ENCODE assay signal across 18 cellular contexts in genomic region chrX:7330551-7330950, GRCh38.
DNase-seq lines count a peak whose midpoint lies in the region; ATAC-seq and TF ChIP-seq lines count a peak whose summit lies in the region.
"Had no signal": no experiment of that assay in that cellular context is flagged by ENCODE, and none has a peak within 500 bp of the region (broad histone marks: within the 10 kb centered on the region; RNA-seq: fewer than 3 reads in every experiment).

No MANE protein-coding gene starts in this region.

- intact Hi-C loops in MCF 10A (cut with micrococcal nuclease) = no loop called here
- intact Hi-C loops in mammary epithelial cell (cut with micrococcal nuclease) = no loop called here
- intact Hi-C loops in vagina (cut with DNase I) = no loop called here

- dilution Hi-C loops in mammary epithelial cell (cut with HindIII; ENCODE audit: low sequenced_read_pairs) = no loop called here

- CTCF ChIA-PET in MCF 10A (lab: Yijun Ruan, JAX) = interaction anchor here (0.7 kb wide), 1 partner anchor 43 kb away, joined by 3 read pairs; no protein-coding TSS in a partner anchor
- CTCF ChIA-PET in mammary epithelial cell (lab: Charles Lee; ENCODE audit: low non-redundant PET) = no interaction called here

- TF ChIP-seq CTCF in MCF 10A (IDR thresholded peaks at IDR 0.05; ENCODE audit: unreplicated experiment) (no peak), mammary epithelial cell (conservative IDR thresholded peaks at IDR 0.05 in 1 of 2, IDR thresholded peaks at IDR 0.05 in 1 of 2; ENCODE audit: extremely low read depth in 1 of 2, insufficient read depth in 1 of 2, low read depth in 1 of 2, low read length in 2 of 2) (no peak), fibroblast of lung (conservative IDR thresholded peaks at IDR 0.05 in 1 of 2, IDR thresholded peaks at IDR 0.05 in 1 of 2; ENCODE audit: low read depth in 1 of 2, low read length in 2 of 2) (no peak), osteoblast (IDR thresholded peaks at IDR 0.05; ENCODE audit: extremely low read depth, low read depth, low read length) (no peak), vagina (IDR thresholded peaks at IDR 0.05) (no peak)

- no peak for ATAC-seq in HG02938 (IDR thresholded peaks at IDR 0.05; ENCODE audit: unreplicated experiment)
- ATAC-seq: K562, PC-3 had no signal

- DNase-seq in MCF 10A (ENCODE audit: unreplicated experiment) (no peak), mammary epithelial cell (no peak), fibroblast of lung (ENCODE audit: low read depth in 2 of 2) (peak; percentile 3 to 15), osteoblast (ENCODE audit: insufficient read length, low spot score, missing footprints) (no peak), vagina (ENCODE audit: extremely low spot score in 2 of 2) (no peak), NCI-H1092 (lab: John Stamatoyannopoulos, UW) (no peak)
- no peak for DNase-seq in central memory CD4-positive, alpha-beta T cell
- DNase-seq: DMS 273 treated with DMSO at 0.1 percent for 48 hours, NCI-H1092 treated with DMSO at 0.1 percent for 48 hours, NCI-H1694 treated with DMSO at 0.1 percent for 48 hours, NCI-H446, NCI-H748 treated with DMSO at 0.1 percent for 48 hours, PC-3 had no signal

- no peaks in the 10 kb centered on the region for H3K27me3 Mint-ChIP-seq in MCF 10A (ENCODE audit: insufficient read depth, unreplicated experiment)

- H3K27ac ChIP-seq in mammary epithelial cell (ENCODE audit: insufficient read depth, low read depth, low read length) (no peak overlapping the region), fibroblast of lung (ENCODE audit: insufficient read depth, low read length) (peak overlapping the region; percentile 80), osteoblast (ENCODE audit: low read depth, low read length) (peak overlapping the region; percentile 83), vagina (peak overlapping the region; percentile 20)
- H3K27ac ChIP-seq: 22Rv1; BLaER1 treated with 17β-estradiol and CSF1 and Interleukin-3, amounts not matched to agents 10 nM and 100 nM; HL-60 had no signal

- H3K9ac ChIP-seq in mammary epithelial cell (ENCODE audit: insufficient read depth, low read length) (no peak overlapping the region), fibroblast of lung (ENCODE audit: insufficient read depth, low read length) (no peak overlapping the region)
- H3K9ac ChIP-seq: BLaER1 treated with 17β-estradiol and CSF1 and Interleukin-3, amounts not matched to agents 10 nM and 100 nM had no signal

- peaks cover 6% of the 10 kb centered on the region for H3K4me1 Mint-ChIP-seq in MCF 10A (ENCODE audit: insufficient read depth, unreplicated experiment)

- H3K9me3 Mint-ChIP-seq in MCF 10A (ENCODE audit: unreplicated experiment) = no peaks in the 10 kb centered on the region

- BruUV-seq in MCF 10A (replicated peaks; lab: Mats Ljungman, UMichigan) (TSS peak; percentile 84), mammary epithelial cell (replicated peaks; lab: Mats Ljungman, UMichigan) (no TSS peak)

- H3K4me3 ChIP-seq in mammary epithelial cell (replicated peaks in 1 of 3; ENCODE audit: insufficient read depth in 1 of 3, low read depth in 2 of 3, low read length in 3 of 3) (no peak overlapping the region), fibroblast of lung (replicated peaks in 1 of 4; ENCODE audit: control extremely low read depth in 1 of 4, insufficient read depth in 1 of 4, low read depth in 3 of 4, low read length in 4 of 4) (no peak overlapping the region), osteoblast (ENCODE audit: insufficient read depth, low read length) (no peak overlapping the region), vagina (no peak overlapping the region)
- H3K4me3 ChIP-seq: BLaER1 treated with 17β-estradiol and CSF1 and Interleukin-3, amounts not matched to agents 10 nM and 100 nM; K562 had no signal

- H3K4me1 ChIP-seq in mammary epithelial cell (ENCODE audit: insufficient read depth, low read length) (no peaks in the 10 kb centered on the region), fibroblast of lung (ENCODE audit: control insufficient read depth, extremely low read depth, insufficient read depth, low read length) (peaks cover 13% of the 10 kb centered on the region), osteoblast (ENCODE audit: insufficient read depth, low read length) (peaks cover 40% of the 10 kb centered on the region), vagina (no peaks in the 10 kb centered on the region)

- TF ChIP-seq POLR2A in vagina (IDR thresholded peaks at IDR 0.05) = no peak

- H3K4me2 ChIP-seq in mammary epithelial cell (ENCODE audit: insufficient read depth, low read depth, low read length) = no peak overlapping the region
- H3K4me2 ChIP-seq in fibroblast of lung (ENCODE audit: extremely low read depth, insufficient read depth, low read length) = peak overlapping the region; percentile 35
- peak overlapping the region; percentile 28 for H3K4me2 ChIP-seq in osteoblast (ENCODE audit: insufficient read depth, low read length)
- H3K4me2 ChIP-seq: BLaER1 treated with 17β-estradiol and CSF1 and Interleukin-3, amounts not matched to agents 10 nM and 100 nM had no signal

- H3K36me3 ChIP-seq in mammary epithelial cell (ENCODE audit: insufficient read depth, low read length) = no peaks in the 10 kb centered on the region
- H3K36me3 ChIP-seq in fibroblast of lung (ENCODE audit: control insufficient read depth, insufficient read depth, low read length) = no peaks in the 10 kb centered on the region
- H3K36me3 ChIP-seq in osteoblast (ENCODE audit: insufficient read depth, low read length) = no peaks in the 10 kb centered on the region
- H3K36me3 ChIP-seq in vagina = no peaks in the 10 kb centered on the region

- no peaks in the 10 kb centered on the region for H4K20me1 ChIP-seq in mammary epithelial cell (ENCODE audit: insufficient read depth, low read length)
- H4K20me1 ChIP-seq in fibroblast of lung (ENCODE audit: control insufficient read depth, extremely low read depth, insufficient read depth, low read length) = no peaks in the 10 kb centered on the region
- no peaks in the 10 kb centered on the region for H4K20me1 ChIP-seq in osteoblast (ENCODE audit: insufficient read depth, low read length)
- H4K20me1 ChIP-seq: BLaER1 treated with 17β-estradiol and CSF1 and Interleukin-3, amounts not matched to agents 10 nM and 100 nM had no signal

- H3K27ac Mint-ChIP-seq in MCF 10A (ENCODE audit: low read depth, unreplicated experiment) = peak overlapping the region; percentile 79

- no peaks in the 10 kb centered on the region for H3K27me3 ChIP-seq in mammary epithelial cell (ENCODE audit: insufficient read depth, low read length)
- no peaks in the 10 kb centered on the region for H3K27me3 ChIP-seq in fibroblast of lung (ENCODE audit: control insufficient read depth, insufficient read depth, low read length)
- H3K27me3 ChIP-seq in osteoblast (ENCODE audit: insufficient read depth, low read length) = no peaks in the 10 kb centered on the region
- no peaks in the 10 kb centered on the region for H3K27me3 ChIP-seq in vagina
- H3K27me3 ChIP-seq: BLaER1 treated with 17β-estradiol and CSF1 and Interleukin-3, amounts not matched to agents 10 nM and 100 nM had no signal

- H3K79me2 ChIP-seq in mammary epithelial cell (ENCODE audit: insufficient read depth, low read length) = no peaks in the 10 kb centered on the region
- H3K79me2 ChIP-seq in fibroblast of lung (ENCODE audit: control insufficient read depth, insufficient read depth, low read length) = no peaks in the 10 kb centered on the region
- no peaks in the 10 kb centered on the region for H3K79me2 ChIP-seq in osteoblast (ENCODE audit: insufficient read depth, low read length)

- H3K9me3 ChIP-seq in mammary epithelial cell (replicated peaks; ENCODE audit: insufficient read depth, low read length) (no peaks in the 10 kb centered on the region), fibroblast of lung (ENCODE audit: control insufficient read depth, insufficient read depth, low read depth, low read length) (no peaks in the 10 kb centered on the region), osteoblast (ENCODE audit: low read depth, low read length) (no peaks in the 10 kb centered on the region), vagina (no peaks in the 10 kb centered on the region)

- in situ Hi-C loops in mammary epithelial cell (cut with MboI; ENCODE audit: low sequenced_read_pairs in 2 of 2) = no loop called here

- POLR2A ChIA-PET in MCF 10A (lab: Yijun Ruan, JAX) = no interaction called here

- H2AFZ ChIP-seq in mammary epithelial cell (ENCODE audit: low read depth, low read length) = no peak overlapping the region
- H2AFZ ChIP-seq in fibroblast of lung (ENCODE audit: low read length) = no peak overlapping the region
- no peak overlapping the region for H2AFZ ChIP-seq in osteoblast (ENCODE audit: low read length)

- H3K4me3 Mint-ChIP-seq in MCF 10A (ENCODE audit: unreplicated experiment) = no peak overlapping the region

- peaks cover 6% of the 10 kb centered on the region for H3K36me3 Mint-ChIP-seq in MCF 10A (ENCODE audit: insufficient read depth, unreplicated experiment)

Comparison
In these comparisons a context has a peak if more than half of its experiments do, and no peak if none do; other contexts are left out.
1. DNase-seq: peak in fibroblast of lung (2 of 2); none in MCF 10A (single experiment), mammary epithelial cell (single experiment), osteoblast (single experiment), vagina (0 of 2), NCI-H1092 (single experiment) and central memory CD4-positive, alpha-beta T cell (single experiment).